9 cellular contexts compared by ENCODE assay signal in the genomic region with DNA sequence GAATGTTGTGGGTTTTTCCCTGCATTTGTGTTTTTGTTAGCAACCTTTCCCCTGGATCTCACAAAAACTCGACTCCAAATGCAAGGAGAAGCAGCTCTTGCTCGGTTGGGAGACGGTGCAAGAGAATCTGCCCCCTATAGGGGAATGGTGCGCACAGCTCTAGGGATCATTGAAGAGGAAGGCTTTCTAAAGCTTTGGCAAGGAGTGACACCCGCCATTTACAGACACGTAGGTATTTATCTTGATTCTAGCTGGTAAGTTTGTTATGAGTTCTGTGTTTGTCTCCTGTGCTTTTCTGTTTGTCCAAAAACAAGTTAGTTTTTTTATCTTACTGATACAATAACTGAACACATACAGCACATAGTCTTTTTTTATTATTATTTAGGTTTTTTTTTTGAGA. TPM values are rescaled to one million over a fixed set of nuclear protein-coding genes. Genes with fewer than 3 reads are reported as not detected.
DNase-seq lines count a peak whose midpoint lies in the region; TF ChIP-seq lines count a peak whose summit lies in the region.
"Had no signal": no experiment of that assay in that cellular context is flagged by ENCODE, and none has a peak within 500 bp of the region (broad histone marks: within the 10 kb centered on the region; RNA-seq: fewer than 3 reads in every experiment).

No MANE protein-coding gene starts in this region.

- no peak overlapping the region for H3K4me3 ChIP-seq in cardiac fibroblast (replicated peaks in 1 of 2; ENCODE audit: low read depth in 2 of 2, low read length in 2 of 2)
- H3K4me3 ChIP-seq in mesendoderm (ENCODE audit: low read length) = no peak overlapping the region

- intact Hi-C loops in activated CD4-positive, alpha-beta T cell treated with anti-CD3 and anti-CD28 coated beads, Interleukin-2, amount 10 ng/mL, durations not matched to agents 24 days and 14 days (cut with micrococcal nuclease) = no loop called here
- intact Hi-C loops in activated T-helper 2 cell treated with anti-CD3 and anti-CD28 coated beads, Interferon-gamma antibody, Interleukin-2, Interleukin-4, amounts not matched to agents 10 μg/mL and 5 μg/mL and 100 μg/mL, durations not matched to agents 14 hours and 24 hours and 36 hours (cut with micrococcal nuclease) = no loop called here

- H2BK120ac ChIP-seq in mesendoderm (ENCODE audit: low read depth, low read length) = no peak overlapping the region

- H3K27me3 Mint-ChIP-seq in activated CD4-positive, alpha-beta T cell treated with anti-CD3 and anti-CD28 coated beads, Interleukin-2, amount 10 ng/mL, durations not matched to agents 24 days and 14 days = peaks cover 37% of the 10 kb centered on the region
- peaks cover 44% of the 10 kb centered on the region for H3K27me3 Mint-ChIP-seq in activated T-helper 2 cell treated with anti-CD3 and anti-CD28 coated beads, Interferon-gamma antibody, Interleukin-2, Interleukin-4, amounts not matched to agents 10 μg/mL and 5 μg/mL and 100 μg/mL, durations not matched to agents 14 hours and 24 hours and 36 hours (ENCODE audit: low read depth)

- H3K27me3 ChIP-seq in mesendoderm (ENCODE audit: insufficient read depth, low read length, poor library complexity) = no peaks in the 10 kb centered on the region

- no peaks in the 10 kb centered on the region for H3K79me2 ChIP-seq in mesendoderm (ENCODE audit: control insufficient read depth, insufficient read depth, low read length)

- no peaks in the 10 kb centered on the region for H3K4me1 ChIP-seq in mesendoderm (ENCODE audit: control insufficient read depth, low read depth, low read length)

- no peak overlapping the region for H4K5ac ChIP-seq in mesendoderm (ENCODE audit: low read length)

- H3K79me1 ChIP-seq in mesendoderm (ENCODE audit: low read length) = no peaks in the 10 kb centered on the region

- H3K4ac ChIP-seq in mesendoderm (ENCODE audit: low read depth, low read length) = no peak overlapping the region

- in situ Hi-C loops in G401 (cut with HindIII; ENCODE audit: low sequenced_read_pairs) = no loop called here

- TF ChIP-seq CTCF in cardiac fibroblast (IDR thresholded peaks at IDR 0.05; ENCODE audit: low read depth, low read length) = peak; percentile 32

- H3K4me1 Mint-ChIP-seq in activated CD4-positive, alpha-beta T cell treated with anti-CD3 and anti-CD28 coated beads, Interleukin-2, amount 10 ng/mL, durations not matched to agents 24 days and 14 days = peaks cover 13% of the 10 kb centered on the region
- peaks cover 13% of the 10 kb centered on the region for H3K4me1 Mint-ChIP-seq in activated T-helper 2 cell treated with anti-CD3 and anti-CD28 coated beads, Interferon-gamma antibody, Interleukin-2, Interleukin-4, amounts not matched to agents 10 μg/mL and 5 μg/mL and 100 μg/mL, durations not matched to agents 14 hours and 24 hours and 36 hours (ENCODE audit: low read depth)

- H4K8ac ChIP-seq in mesendoderm (ENCODE audit: low read depth, low read length) = no peak overlapping the region

- H3K23ac ChIP-seq in mesendoderm (ENCODE audit: low read length) = no peak overlapping the region

- H2AK5ac ChIP-seq in mesendoderm (ENCODE audit: low read length) = no peak overlapping the region

- H3K27ac Mint-ChIP-seq in activated CD4-positive, alpha-beta T cell treated with anti-CD3 and anti-CD28 coated beads, Interleukin-2, amount 10 ng/mL, durations not matched to agents 24 days and 14 days = no peak overlapping the region
- H3K27ac Mint-ChIP-seq in activated T-helper 2 cell treated with anti-CD3 and anti-CD28 coated beads, Interferon-gamma antibody, Interleukin-2, Interleukin-4, amounts not matched to agents 10 μg/mL and 5 μg/mL and 100 μg/mL, durations not matched to agents 14 hours and 24 hours and 36 hours = no peak overlapping the region
- H3K27ac Mint-ChIP-seq: activated B cell treated with CpG ODN at 0.5 μM for 24 hours had no signal

- H3K18ac ChIP-seq in mesendoderm (ENCODE audit: low read length) = no peak overlapping the region

- no peak overlapping the region for H2BK15ac ChIP-seq in mesendoderm (replicated peaks; ENCODE audit: low read depth)

- no peak overlapping the region for H3K56ac ChIP-seq in mesendoderm (ENCODE audit: low read length)

- no CpG with 5 or more reads among the region's 6 CpGs for WGBS in mesendoderm (ENCODE audit: extremely low coverage, insufficient coverage, low lambda C conversion rate)

- no peak overlapping the region for H3K4me2 ChIP-seq in mesendoderm (ENCODE audit: low read length)

- peak; percentile 62 for DNase-seq in G401 (ENCODE audit: low spot score)
- peak; percentile 13 for DNase-seq in LHCN-M2 (ENCODE audit: low read depth)
- DNase-seq in cardiac fibroblast (ENCODE audit: low read depth in 2 of 2) = peak in 1 of 2 donors; percentile 5
- DNase-seq in mesendoderm = peak; percentile 86
- no peak for DNase-seq in MV-4-11 (lab: John Stamatoyannopoulos, UW)
- DNase-seq in NCI-H2081 (lab: John Stamatoyannopoulos, UW) = no peak
- DNase-seq in activated CD4-positive, alpha-beta T cell treated with anti-CD3 and anti-CD28 coated beads, Interleukin-2, amount 10 ng/mL, durations not matched to agents 24 days and 14 days = no peak
- no peak for DNase-seq in activated T-helper 2 cell treated with anti-CD3 and anti-CD28 coated beads, Interferon-gamma antibody, Interleukin-2, Interleukin-4, amounts not matched to agents 10 μg/mL and 5 μg/mL and 100 μg/mL, durations not matched to agents 14 hours and 24 hours and 36 hours (ENCODE audit: low spot score)
- DNase-seq: activated B cell treated with CpG ODN at 0.5 μM for 24 hours had no signal

- no peak overlapping the region for H3K4me3 Mint-ChIP-seq in activated CD4-positive, alpha-beta T cell treated with anti-CD3 and anti-CD28 coated beads, Interleukin-2, amount 10 ng/mL, durations not matched to agents 24 days and 14 days
- no peak overlapping the region for H3K4me3 Mint-ChIP-seq in activated T-helper 2 cell treated with anti-CD3 and anti-CD28 coated beads, Interferon-gamma antibody, Interleukin-2, Interleukin-4, amounts not matched to agents 10 μg/mL and 5 μg/mL and 100 μg/mL, durations not matched to agents 14 hours and 24 hours and 36 hours (ENCODE audit: low read depth)
- H3K4me3 Mint-ChIP-seq: activated B cell treated with CpG ODN at 0.5 μM for 24 hours had no signal

- no peaks in the 10 kb centered on the region for H3K36me3 ChIP-seq in mesendoderm (ENCODE audit: control insufficient read depth, insufficient read depth, low read length)

- H3K9me3 Mint-ChIP-seq in activated CD4-positive, alpha-beta T cell treated with anti-CD3 and anti-CD28 coated beads, Interleukin-2, amount 10 ng/mL, durations not matched to agents 24 days and 14 days = no peaks in the 10 kb centered on the region
- H3K9me3 Mint-ChIP-seq in activated T-helper 2 cell treated with anti-CD3 and anti-CD28 coated beads, Interferon-gamma antibody, Interleukin-2, Interleukin-4, amounts not matched to agents 10 μg/mL and 5 μg/mL and 100 μg/mL, durations not matched to agents 14 hours and 24 hours and 36 hours = no peaks in the 10 kb centered on the region
- H3K9me3 Mint-ChIP-seq: activated B cell treated with CpG ODN at 0.5 μM for 24 hours had no signal

- no peak overlapping the region for H3K27ac ChIP-seq in mesendoderm (ENCODE audit: low read depth, low read length)

- H2BK5ac ChIP-seq in mesendoderm (ENCODE audit: low read length) = no peak overlapping the region

- H3K9ac ChIP-seq in mesendoderm (ENCODE audit: low read length) = no peak overlapping the region

- no peaks in the 10 kb centered on the region for H3K36me3 Mint-ChIP-seq in activated CD4-positive, alpha-beta T cell treated with anti-CD3 and anti-CD28 coated beads, Interleukin-2, amount 10 ng/mL, durations not matched to agents 24 days and 14 days (ENCODE audit: low read depth)
- no peaks in the 10 kb centered on the region for H3K36me3 Mint-ChIP-seq in activated T-helper 2 cell treated with anti-CD3 and anti-CD28 coated beads, Interferon-gamma antibody, Interleukin-2, Interleukin-4, amounts not matched to agents 10 μg/mL and 5 μg/mL and 100 μg/mL, durations not matched to agents 14 hours and 24 hours and 36 hours (ENCODE audit: low read depth)

RNA-seq across cellular contexts. Expression of gene SLC25A27, which starts 3.0 kb away (rescaled TPM):
- not detected in 2 replicates for total RNA-seq in G401 (2014; rRNA removed; shearing (Covaris generic))
- 0.58 and 2.1 TPM in 2 replicates for total RNA-seq in LHCN-M2 (2014; rRNA removed)
- 1.1 TPM for polyA plus RNA-seq in LHCN-M2 (2012)
- 1.1 TPM for polyA plus RNA-seq in mesendoderm (2013, experiment 1 of 2)
- polyA plus RNA-seq in mesendoderm (2013, experiment 2 of 2) = 1.2 TPM
- 0.07 and 0.28 TPM in 2 replicates for total RNA-seq in activated CD4-positive, alpha-beta T cell treated with anti-CD3 and anti-CD28 coated beads, Interleukin-2, amount 10 ng/mL, durations not matched to agents 24 days and 14 days
- total RNA-seq in activated T-helper 2 cell treated with anti-CD3 and anti-CD28 coated beads, Interferon-gamma antibody, Interleukin-2, Interleukin-4, amounts not matched to agents 10 μg/mL and 5 μg/mL and 100 μg/mL, durations not matched to agents 14 hours and 24 hours and 36 hours = 0.53 and 1.3 TPM in 2 replicates

RNA-seq across cellular contexts. Expression of gene CYP39A1, which starts 3.2 kb away (rescaled TPM):
- total RNA-seq in G401 (2014; rRNA removed; shearing (Covaris generic)) = not detected in 2 replicates
- 0.13 TPM in 1 of 2 replicates, not detected in the other for total RNA-seq in LHCN-M2 (2014; rRNA removed)
- polyA plus RNA-seq in LHCN-M2 (2012) = 0.26 TPM
- 1.5 TPM for polyA plus RNA-seq in mesendoderm (2013, experiment 1 of 2)
- 1.0 TPM for polyA plus RNA-seq in mesendoderm (2013, experiment 2 of 2)
- total RNA-seq in activated CD4-positive, alpha-beta T cell treated with anti-CD3 and anti-CD28 coated beads, Interleukin-2, amount 10 ng/mL, durations not matched to agents 24 days and 14 days = not detected in 2 replicates
- total RNA-seq in activated T-helper 2 cell treated with anti-CD3 and anti-CD28 coated beads, Interferon-gamma antibody, Interleukin-2, Interleukin-4, amounts not matched to agents 10 μg/mL and 5 μg/mL and 100 μg/mL, durations not matched to agents 14 hours and 24 hours and 36 hours = not detected in 2 replicates
- total RNA-seq: activated B cell treated with CpG ODN at 0.5 μM for 24 hours had no signal

RNA-seq across cellular contexts. Expression of gene TDRD6, which starts 31.9 kb away (rescaled TPM):
- not detected in 2 replicates for total RNA-seq in G401 (2014; rRNA removed; shearing (Covaris generic))
- total RNA-seq in LHCN-M2 (2014; rRNA removed) = not detected in 2 replicates
- polyA plus RNA-seq in LHCN-M2 (2012) = not detected
- 0.01 TPM for polyA plus RNA-seq in mesendoderm (2013, experiment 1 of 2)
- under 0.01 TPM for polyA plus RNA-seq in mesendoderm (2013, experiment 2 of 2)
- total RNA-seq in activated CD4-positive, alpha-beta T cell treated with anti-CD3 and anti-CD28 coated beads, Interleukin-2, amount 10 ng/mL, durations not matched to agents 24 days and 14 days = not detected in 2 replicates
- total RNA-seq in activated T-helper 2 cell treated with anti-CD3 and anti-CD28 coated beads, Interferon-gamma antibody, Interleukin-2, Interleukin-4, amounts not matched to agents 10 μg/mL and 5 μg/mL and 100 μg/mL, durations not matched to agents 14 hours and 24 hours and 36 hours = not detected in 2 replicates
- total RNA-seq: activated B cell treated with CpG ODN at 0.5 μM for 24 hours had no signal

Comparison
In these comparisons a context has a peak if more than half of its experiments do, and no peak if none do; other contexts are left out.
1. DNase-seq: peak in G401 (single experiment), LHCN-M2 (single experiment) and mesendoderm (single experiment); none in MV-4-11 (single experiment), NCI-H2081 (0 of 2), activated CD4-positive, alpha-beta T cell treated with anti-CD3 and anti-CD28 coated beads, Interleukin-2, amount 10 ng/mL, durations not matched to agents 24 days and 14 days (single experiment) and activated T-helper 2 cell treated with anti-CD3 and anti-CD28 coated beads, Interferon-gamma antibody, Interleukin-2, Interleukin-4, amounts not matched to agents 10 μg/mL and 5 μg/mL and 100 μg/mL, durations not matched to agents 14 hours and 24 hours and 36 hours (single experiment).